Comparison of ENCODE assay signal across 2 cellular contexts in the genomic region with DNA sequence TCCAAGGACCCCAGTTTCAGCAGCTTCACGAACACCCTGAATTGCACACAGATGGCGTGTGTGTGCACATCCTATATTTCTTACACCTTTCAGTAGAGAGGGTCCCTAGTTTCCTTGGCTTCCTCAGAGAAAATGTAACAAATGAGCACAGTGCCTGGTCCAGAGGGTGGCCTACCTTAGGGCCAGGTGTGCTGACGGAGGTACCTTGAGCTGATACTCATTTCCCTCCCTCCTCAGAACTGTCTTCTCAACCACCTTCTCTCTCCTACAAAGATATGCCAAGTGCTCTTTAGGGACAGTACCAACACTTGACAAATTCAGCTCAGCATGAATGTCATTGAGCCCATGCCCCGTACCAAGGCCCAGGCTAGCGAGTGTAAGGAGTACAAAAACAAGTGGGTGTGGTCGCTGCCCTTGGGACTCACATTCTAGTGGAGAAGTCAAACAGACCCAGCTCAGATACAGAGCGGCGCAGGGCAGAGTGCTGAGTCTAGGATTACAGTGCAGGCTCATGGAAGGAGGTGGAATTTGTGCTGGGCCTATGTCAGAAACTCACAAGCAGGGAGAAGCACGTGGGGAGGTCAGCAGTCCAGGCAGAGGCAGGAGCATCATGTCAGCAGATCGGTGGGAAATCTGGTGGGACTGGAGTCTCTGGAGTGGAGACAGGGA.
TF ChIP-seq lines count a peak whose summit lies in the region.

No MANE protein-coding gene starts in this region.

TF ChIP-seq in WTC11, 78 proteins besides CTCF, POLR2A, EP300 and RAD21:
- TF ChIP-seq CREB1 (CRISPR knock-in tag; IDR thresholded peaks at IDR 0.05) (no peak), ATF1 (CRISPR knock-in tag; IDR thresholded peaks at IDR 0.05) (no peak), SMAD4 (CRISPR knock-in tag; IDR thresholded peaks at IDR 0.05) (no peak)
- TF ChIP-seq, protein P1, sequence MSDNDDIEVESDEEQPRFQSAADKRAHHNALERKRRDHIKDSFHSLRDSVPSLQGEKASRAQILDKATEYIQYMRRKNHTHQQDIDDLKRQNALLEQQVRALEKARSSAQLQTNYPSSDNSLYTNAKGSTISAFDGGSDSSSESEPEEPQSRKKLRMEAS (CRISPR knock-in tag; IDR thresholded peaks at IDR 0.05) = no peak

TF ChIP-seq in HepG2, 621 proteins besides CTCF, POLR2A, EP300 and RAD21 (continues in another document):
- TF ChIP-seq, protein P1 (IDR thresholded peaks at IDR 0.05) = peak; percentile 71
- TF ChIP-seq, protein P2, sequence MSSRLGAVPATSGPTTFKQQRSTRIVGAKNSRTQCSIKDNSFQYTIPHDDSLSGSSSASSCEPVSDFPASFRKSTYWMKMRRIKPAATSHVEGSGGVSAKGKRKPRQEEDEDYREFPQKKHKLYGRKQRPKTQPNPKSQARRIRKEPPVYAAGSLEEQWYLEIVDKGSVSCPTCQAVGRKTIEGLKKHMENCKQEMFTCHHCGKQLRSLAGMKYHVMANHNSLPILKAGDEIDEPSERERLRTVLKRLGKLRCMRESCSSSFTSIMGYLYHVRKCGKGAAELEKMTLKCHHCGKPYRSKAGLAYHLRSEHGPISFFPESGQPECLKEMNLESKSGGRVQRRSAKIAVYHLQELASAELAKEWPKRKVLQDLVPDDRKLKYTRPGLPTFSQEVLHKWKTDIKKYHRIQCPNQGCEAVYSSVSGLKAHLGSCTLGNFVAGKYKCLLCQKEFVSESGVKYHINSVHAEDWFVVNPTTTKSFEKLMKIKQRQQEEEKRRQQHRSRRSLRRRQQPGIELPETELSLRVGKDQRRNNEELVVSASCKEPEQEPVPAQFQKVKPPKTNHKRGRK (CRISPR knock-in tag; IDR thresholded peaks at IDR 0.05) = peak; percentile 75; the same call in 1 of the 2 replicates
- TF ChIP-seq PAWR (CRISPR knock-in tag; IDR thresholded peaks at IDR 0.05; ENCODE audit: borderline replicate concordance) = no peak
- TF ChIP-seq YY1 (IDR thresholded peaks at IDR 0.05; ENCODE audit: insufficient read depth, insufficient replicate concordance, low read depth, low read length) = no peak
- TF ChIP-seq ZNF567 (CRISPR knock-in tag; IDR thresholded peaks at IDR 0.05; ENCODE audit: borderline replicate concordance) = 0 out of 2 replicates have a peak, but pooled peaks have one; percentile 43
- TF ChIP-seq KLF9 (CRISPR knock-in tag; IDR thresholded peaks at IDR 0.05; ENCODE audit: low read depth) = peak; percentile 79; the same call in 1 of the 2 replicates
- peak in 1 of 2 experiments; percentile 47; a peak in 1 of 4 replicates for TF ChIP-seq MAFK (conservative IDR thresholded peaks at IDR 0.05 in 1 of 2, IDR thresholded peaks at IDR 0.05 in 1 of 2; ENCODE audit: low read length in 2 of 2)
- no peak for TF ChIP-seq KLF16 (CRISPR knock-in tag; IDR thresholded peaks at IDR 0.05)
- TF ChIP-seq, protein P3, sequence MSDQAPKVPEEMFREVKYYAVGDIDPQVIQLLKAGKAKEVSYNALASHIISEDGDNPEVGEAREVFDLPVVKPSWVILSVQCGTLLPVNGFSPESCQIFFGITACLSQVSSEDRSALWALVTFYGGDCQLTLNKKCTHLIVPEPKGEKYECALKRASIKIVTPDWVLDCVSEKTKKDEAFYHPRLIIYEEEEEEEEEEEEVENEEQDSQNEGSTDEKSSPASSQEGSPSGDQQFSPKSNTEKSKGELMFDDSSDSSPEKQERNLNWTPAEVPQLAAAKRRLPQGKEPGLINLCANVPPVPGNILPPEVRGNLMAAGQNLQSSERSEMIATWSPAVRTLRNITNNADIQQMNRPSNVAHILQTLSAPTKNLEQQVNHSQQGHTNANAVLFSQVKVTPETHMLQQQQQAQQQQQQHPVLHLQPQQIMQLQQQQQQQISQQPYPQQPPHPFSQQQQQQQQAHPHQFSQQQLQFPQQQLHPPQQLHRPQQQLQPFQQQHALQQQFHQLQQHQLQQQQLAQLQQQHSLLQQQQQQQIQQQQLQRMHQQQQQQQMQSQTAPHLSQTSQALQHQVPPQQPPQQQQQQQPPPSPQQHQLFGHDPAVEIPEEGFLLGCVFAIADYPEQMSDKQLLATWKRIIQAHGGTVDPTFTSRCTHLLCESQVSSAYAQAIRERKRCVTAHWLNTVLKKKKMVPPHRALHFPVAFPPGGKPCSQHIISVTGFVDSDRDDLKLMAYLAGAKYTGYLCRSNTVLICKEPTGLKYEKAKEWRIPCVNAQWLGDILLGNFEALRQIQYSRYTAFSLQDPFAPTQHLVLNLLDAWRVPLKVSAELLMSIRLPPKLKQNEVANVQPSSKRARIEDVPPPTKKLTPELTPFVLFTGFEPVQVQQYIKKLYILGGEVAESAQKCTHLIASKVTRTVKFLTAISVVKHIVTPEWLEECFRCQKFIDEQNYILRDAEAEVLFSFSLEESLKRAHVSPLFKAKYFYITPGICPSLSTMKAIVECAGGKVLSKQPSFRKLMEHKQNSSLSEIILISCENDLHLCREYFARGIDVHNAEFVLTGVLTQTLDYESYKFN (CRISPR knock-in tag; conservative IDR thresholded peaks at IDR 0.05) = peak; percentile 37; the same call in 1 of the 2 replicates
- TF ChIP-seq, protein P4, sequence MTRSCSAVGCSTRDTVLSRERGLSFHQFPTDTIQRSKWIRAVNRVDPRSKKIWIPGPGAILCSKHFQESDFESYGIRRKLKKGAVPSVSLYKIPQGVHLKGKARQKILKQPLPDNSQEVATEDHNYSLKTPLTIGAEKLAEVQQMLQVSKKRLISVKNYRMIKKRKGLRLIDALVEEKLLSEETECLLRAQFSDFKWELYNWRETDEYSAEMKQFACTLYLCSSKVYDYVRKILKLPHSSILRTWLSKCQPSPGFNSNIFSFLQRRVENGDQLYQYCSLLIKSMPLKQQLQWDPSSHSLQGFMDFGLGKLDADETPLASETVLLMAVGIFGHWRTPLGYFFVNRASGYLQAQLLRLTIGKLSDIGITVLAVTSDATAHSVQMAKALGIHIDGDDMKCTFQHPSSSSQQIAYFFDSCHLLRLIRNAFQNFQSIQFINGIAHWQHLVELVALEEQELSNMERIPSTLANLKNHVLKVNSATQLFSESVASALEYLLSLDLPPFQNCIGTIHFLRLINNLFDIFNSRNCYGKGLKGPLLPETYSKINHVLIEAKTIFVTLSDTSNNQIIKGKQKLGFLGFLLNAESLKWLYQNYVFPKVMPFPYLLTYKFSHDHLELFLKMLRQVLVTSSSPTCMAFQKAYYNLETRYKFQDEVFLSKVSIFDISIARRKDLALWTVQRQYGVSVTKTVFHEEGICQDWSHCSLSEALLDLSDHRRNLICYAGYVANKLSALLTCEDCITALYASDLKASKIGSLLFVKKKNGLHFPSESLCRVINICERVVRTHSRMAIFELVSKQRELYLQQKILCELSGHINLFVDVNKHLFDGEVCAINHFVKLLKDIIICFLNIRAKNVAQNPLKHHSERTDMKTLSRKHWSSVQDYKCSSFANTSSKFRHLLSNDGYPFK (CRISPR knock-in tag; IDR thresholded peaks at IDR 0.05; ENCODE audit: borderline replicate concordance) = 0 out of 2 replicates have a peak, but pooled peaks have one; percentile 34
- TF ChIP-seq, protein P5, sequence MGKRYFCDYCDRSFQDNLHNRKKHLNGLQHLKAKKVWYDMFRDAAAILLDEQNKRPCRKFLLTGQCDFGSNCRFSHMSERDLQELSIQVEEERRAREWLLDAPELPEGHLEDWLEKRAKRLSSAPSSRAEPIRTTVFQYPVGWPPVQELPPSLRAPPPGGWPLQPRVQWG (CRISPR knock-in tag; IDR thresholded peaks at IDR 0.05; ENCODE audit: borderline replicate concordance, low read depth) = no peak
- TF ChIP-seq, protein P6, sequence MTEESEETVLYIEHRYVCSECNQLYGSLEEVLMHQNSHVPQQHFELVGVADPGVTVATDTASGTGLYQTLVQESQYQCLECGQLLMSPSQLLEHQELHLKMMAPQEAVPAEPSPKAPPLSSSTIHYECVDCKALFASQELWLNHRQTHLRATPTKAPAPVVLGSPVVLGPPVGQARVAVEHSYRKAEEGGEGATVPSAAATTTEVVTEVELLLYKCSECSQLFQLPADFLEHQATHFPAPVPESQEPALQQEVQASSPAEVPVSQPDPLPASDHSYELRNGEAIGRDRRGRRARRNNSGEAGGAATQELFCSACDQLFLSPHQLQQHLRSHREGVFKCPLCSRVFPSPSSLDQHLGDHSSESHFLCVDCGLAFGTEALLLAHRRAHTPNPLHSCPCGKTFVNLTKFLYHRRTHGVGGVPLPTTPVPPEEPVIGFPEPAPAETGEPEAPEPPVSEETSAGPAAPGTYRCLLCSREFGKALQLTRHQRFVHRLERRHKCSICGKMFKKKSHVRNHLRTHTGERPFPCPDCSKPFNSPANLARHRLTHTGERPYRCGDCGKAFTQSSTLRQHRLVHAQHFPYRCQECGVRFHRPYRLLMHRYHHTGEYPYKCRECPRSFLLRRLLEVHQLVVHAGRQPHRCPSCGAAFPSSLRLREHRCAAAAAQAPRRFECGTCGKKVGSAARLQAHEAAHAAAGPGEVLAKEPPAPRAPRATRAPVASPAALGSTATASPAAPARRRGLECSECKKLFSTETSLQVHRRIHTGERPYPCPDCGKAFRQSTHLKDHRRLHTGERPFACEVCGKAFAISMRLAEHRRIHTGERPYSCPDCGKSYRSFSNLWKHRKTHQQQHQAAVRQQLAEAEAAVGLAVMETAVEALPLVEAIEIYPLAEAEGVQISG (CRISPR knock-in tag; IDR thresholded peaks at IDR 0.05) = 0 out of 2 replicates have a peak, but pooled peaks have one; percentile 13
- 0 out of 2 replicates have a peak, but pooled peaks have one; percentile 86 for TF ChIP-seq ZNF572 (CRISPR knock-in tag; IDR thresholded peaks at IDR 0.05)
- peak; percentile 14; the same call in 1 of the 2 replicates for TF ChIP-seq PITX1 (CRISPR knock-in tag; IDR thresholded peaks at IDR 0.05)
- TF ChIP-seq, protein P7, sequence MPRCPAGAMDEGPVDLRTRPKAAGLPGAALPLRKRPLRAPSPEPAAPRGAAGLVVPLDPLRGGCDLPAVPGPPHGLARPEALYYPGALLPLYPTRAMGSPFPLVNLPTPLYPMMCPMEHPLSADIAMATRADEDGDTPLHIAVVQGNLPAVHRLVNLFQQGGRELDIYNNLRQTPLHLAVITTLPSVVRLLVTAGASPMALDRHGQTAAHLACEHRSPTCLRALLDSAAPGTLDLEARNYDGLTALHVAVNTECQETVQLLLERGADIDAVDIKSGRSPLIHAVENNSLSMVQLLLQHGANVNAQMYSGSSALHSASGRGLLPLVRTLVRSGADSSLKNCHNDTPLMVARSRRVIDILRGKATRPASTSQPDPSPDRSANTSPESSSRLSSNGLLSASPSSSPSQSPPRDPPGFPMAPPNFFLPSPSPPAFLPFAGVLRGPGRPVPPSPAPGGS (CRISPR knock-in tag; IDR thresholded peaks at IDR 0.05) = no peak
- peak; percentile 46; the same call in 1 of the 2 replicates for TF ChIP-seq SALL1 (CRISPR knock-in tag; IDR thresholded peaks at IDR 0.05)
- TF ChIP-seq, protein P8, sequence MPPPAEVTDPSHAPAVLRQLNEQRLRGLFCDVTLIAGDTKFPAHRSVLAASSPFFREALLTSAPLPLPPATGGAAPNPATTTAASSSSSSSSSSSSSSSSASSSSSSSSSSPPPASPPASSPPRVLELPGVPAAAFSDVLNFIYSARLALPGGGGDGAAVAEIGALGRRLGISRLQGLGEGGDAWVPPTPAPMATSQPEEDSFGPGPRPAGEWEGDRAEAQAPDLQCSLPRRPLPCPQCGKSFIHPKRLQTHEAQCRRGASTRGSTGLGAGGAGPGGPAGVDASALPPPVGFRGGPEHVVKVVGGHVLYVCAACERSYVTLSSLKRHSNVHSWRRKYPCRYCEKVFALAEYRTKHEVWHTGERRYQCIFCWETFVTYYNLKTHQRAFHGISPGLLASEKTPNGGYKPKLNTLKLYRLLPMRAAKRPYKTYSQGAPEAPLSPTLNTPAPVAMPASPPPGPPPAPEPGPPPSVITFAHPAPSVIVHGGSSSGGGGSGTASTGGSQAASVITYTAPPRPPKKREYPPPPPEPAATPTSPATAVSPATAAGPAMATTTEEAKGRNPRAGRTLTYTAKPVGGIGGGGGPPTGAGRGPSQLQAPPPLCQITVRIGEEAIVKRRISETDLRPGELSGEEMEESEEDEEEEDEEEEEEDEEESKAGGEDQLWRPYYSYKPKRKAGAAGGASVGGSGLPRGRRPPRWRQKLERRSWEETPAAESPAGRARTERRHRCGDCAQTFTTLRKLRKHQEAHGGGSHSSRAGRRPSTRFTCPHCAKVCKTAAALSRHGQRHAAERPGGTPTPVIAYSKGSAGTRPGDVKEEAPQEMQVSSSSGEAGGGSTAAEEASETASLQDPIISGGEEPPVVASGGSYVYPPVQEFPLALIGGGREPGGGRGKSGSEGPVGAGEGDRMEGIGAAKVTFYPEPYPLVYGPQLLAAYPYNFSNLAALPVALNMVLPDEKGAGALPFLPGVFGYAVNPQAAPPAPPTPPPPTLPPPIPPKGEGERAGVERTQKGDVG (CRISPR knock-in tag; IDR thresholded peaks at IDR 0.05; ENCODE audit: borderline replicate concordance) = peak; percentile 79; the same call in 1 of the 2 replicates
- peak; percentile 55; the same call in 1 of the 2 replicates for TF ChIP-seq ZFX (CRISPR knock-in tag; IDR thresholded peaks at IDR 0.05; ENCODE audit: low read depth)
- peak; percentile 72; the same call in 1 of the 2 replicates for TF ChIP-seq KLF13 (CRISPR knock-in tag; IDR thresholded peaks at IDR 0.05)
- TF ChIP-seq MXI1 (IDR thresholded peaks at IDR 0.05; ENCODE audit: borderline replicate concordance, low read depth, low read length) = peak; percentile 34; the same call in 1 of the 3 replicates
- TF ChIP-seq, protein P9, sequence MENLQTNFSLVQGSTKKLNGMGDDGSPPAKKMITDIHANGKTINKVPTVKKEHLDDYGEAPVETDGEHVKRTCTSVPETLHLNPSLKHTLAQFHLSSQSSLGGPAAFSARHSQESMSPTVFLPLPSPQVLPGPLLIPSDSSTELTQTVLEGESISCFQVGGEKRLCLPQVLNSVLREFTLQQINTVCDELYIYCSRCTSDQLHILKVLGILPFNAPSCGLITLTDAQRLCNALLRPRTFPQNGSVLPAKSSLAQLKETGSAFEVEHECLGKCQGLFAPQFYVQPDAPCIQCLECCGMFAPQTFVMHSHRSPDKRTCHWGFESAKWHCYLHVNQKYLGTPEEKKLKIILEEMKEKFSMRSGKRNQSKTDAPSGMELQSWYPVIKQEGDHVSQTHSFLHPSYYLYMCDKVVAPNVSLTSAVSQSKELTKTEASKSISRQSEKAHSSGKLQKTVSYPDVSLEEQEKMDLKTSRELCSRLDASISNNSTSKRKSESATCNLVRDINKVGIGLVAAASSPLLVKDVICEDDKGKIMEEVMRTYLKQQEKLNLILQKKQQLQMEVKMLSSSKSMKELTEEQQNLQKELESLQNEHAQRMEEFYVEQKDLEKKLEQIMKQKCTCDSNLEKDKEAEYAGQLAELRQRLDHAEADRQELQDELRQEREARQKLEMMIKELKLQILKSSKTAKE (CRISPR knock-in tag; IDR thresholded peaks at IDR 0.05; ENCODE audit: borderline replicate concordance) = peak; percentile 43; the same call in 1 of the 2 replicates
- peak; percentile 20; the same call in 1 of the 2 replicates for TF ChIP-seq MAFG (CRISPR knock-in tag; IDR thresholded peaks at IDR 0.05)
